8 cellular contexts compared by ENCODE assay signal in the genomic region with DNA sequence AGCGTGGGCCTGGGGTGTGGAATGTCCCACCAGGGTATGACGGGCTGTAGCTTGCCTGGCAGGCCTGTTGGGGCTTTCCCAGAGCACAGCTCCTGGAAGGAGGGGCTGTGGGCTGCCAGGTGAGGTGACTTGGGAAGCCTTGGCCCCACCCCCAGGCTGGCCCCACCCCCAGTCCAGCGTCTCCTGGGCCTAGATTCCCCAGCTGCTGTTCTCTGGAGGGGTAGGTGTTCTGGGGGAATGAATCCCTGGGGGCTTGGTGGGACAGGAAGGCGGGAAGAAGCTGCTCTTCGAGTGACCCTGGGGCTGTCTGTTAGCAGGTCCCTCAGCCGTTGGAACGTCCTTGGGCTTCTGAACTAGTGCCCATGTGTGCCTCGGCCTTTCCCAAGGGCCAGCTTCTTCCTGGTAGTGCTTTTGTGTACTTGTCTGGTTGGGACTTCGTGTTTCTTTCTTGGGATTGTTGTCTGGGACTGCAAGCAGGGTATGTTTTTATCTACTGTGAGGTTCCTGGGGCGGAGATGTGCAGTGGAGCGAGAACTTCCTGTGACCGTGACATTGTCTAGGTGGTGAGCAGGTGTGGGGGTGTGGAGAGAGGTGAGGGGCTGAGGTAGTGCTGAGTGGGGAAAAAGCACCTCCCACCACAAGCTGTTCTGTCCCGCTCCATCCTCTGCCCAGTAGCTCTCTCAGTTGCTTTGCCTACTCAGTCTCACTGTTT. TPM values are rescaled to one million over a fixed set of nuclear protein-coding genes. Genes with fewer than 3 reads are reported as not detected.
DNase-seq lines count a peak whose midpoint lies in the region; ATAC-seq and TF ChIP-seq lines count a peak whose summit lies in the region.
"Had no signal": no experiment of that assay in that cellular context is flagged by ENCODE, and none has a peak within 500 bp of the region (broad histone marks: within the 10 kb centered on the region; RNA-seq: fewer than 3 reads in every experiment).

No MANE protein-coding gene starts in this region.

- H3K4me1 ChIP-seq in IMR-90 (ENCODE audit: control insufficient read depth, insufficient read depth, low read length) = peaks cover 43% of the 10 kb centered on the region

- peak overlapping the region; percentile 71 to 85 for H4K8ac ChIP-seq in IMR-90 (ENCODE audit: low read depth in 2 of 2, low read length in 2 of 2)

- TF ChIP-seq POLR2A in IMR-90 (IDR thresholded peaks at IDR 0.05; ENCODE audit: low read depth, low read length) = no peak

- no peak overlapping the region for H3K4me3 ChIP-seq in IMR-90 (ENCODE audit: insufficient read depth, low read depth, low read length)

- no peaks in the 10 kb centered on the region for H3K27me3 ChIP-seq in IMR-90 (ENCODE audit: control insufficient read depth, insufficient read depth, low read length)
- H3K27me3 ChIP-seq: SJSA1 had no signal

- peak overlapping the region; percentile 74 for H2BK5ac ChIP-seq in IMR-90 (ENCODE audit: low read depth, low read length, poor library complexity, severe bottlenecking)

- H3K14ac ChIP-seq in IMR-90 (replicated peaks; ENCODE audit: low read depth, low read length) = peak overlapping the region; percentile 93; the same call in 1 of the 2 replicates

- H3K23ac ChIP-seq in IMR-90 (ENCODE audit: low read depth, low read length) = peak overlapping the region; percentile 62; the same call in 1 of the 2 replicates

- peak overlapping the region; percentile 96 for H2AK9ac ChIP-seq in IMR-90 (replicated peaks; ENCODE audit: low read depth, low read length, poor library complexity)

- in situ Hi-C loops in IMR-90 (cut with MboI; ENCODE audit: low sequenced_read_pairs) = no loop called here

- peaks cover 41% of the 10 kb centered on the region for H3K4me1 Mint-ChIP-seq in activated naive CD8-positive, alpha-beta T cell treated with anti-CD3 and anti-CD28 coated beads for 36 hours

- peak overlapping the region; percentile 89; the same call in 1 of the 2 replicates for H2BK120ac ChIP-seq in IMR-90 (ENCODE audit: low read depth, low read length)

- peak overlapping the region; percentile 71; the same call in 1 of the 2 replicates for H2BK20ac ChIP-seq in IMR-90 (ENCODE audit: low read depth, low read length)

- intact Hi-C loops in IMR-90 (cut with micrococcal nuclease) = no loop called here
- intact Hi-C loops in left colon (cut with DNase I, micrococcal nuclease) = loop anchor here in 1 of 2 donors (10.0 kb wide), 1 partner anchor 208 kb away; a partner anchor contains a TSS

- POLR2A ChIA-PET in IMR-90 (lab: Charles Lee; ENCODE audit: unreplicated experiment) = interaction anchor here (0.6 to 1.5 kb wide), 3 partner anchors 13 to 139 kb away, joined by 3 read pairs; a partner anchor contains a TSS

- H3K4me3 Mint-ChIP-seq in activated naive CD8-positive, alpha-beta T cell treated with anti-CD3 and anti-CD28 coated beads for 36 hours = peak overlapping the region; percentile 78

- TF ChIP-seq RAD21 in IMR-90 (IDR thresholded peaks at IDR 0.05; ENCODE audit: low read length) = no peak

- peak overlapping the region; percentile 76 for H4K91ac ChIP-seq in IMR-90 (ENCODE audit: insufficient read depth, low read depth, low read length)

- no peak for TF ChIP-seq CTCF in IMR-90 (conservative IDR thresholded peaks at IDR 0.05; ENCODE audit: low read depth, low read length)

- no peak for ATAC-seq in IMR-90 (ENCODE audit: low read depth)
- ATAC-seq in left colon = peak; percentile 62
- ATAC-seq in GM19023 (IDR thresholded peaks at IDR 0.05; ENCODE audit: unreplicated experiment) = no peak
- ATAC-seq in GM21381 (IDR thresholded peaks at IDR 0.05; ENCODE audit: unreplicated experiment) = no peak

- H3K9me3 ChIP-seq in IMR-90 (ENCODE audit: control insufficient read depth, insufficient read depth, low read length) = no peaks in the 10 kb centered on the region
- H3K9me3 ChIP-seq: SJSA1 had no signal

- peak overlapping the region; percentile 26 for H3K18ac ChIP-seq in IMR-90 (ENCODE audit: low read depth, low read length)

- H4K20me1 ChIP-seq in IMR-90 (ENCODE audit: insufficient read depth, low read length) = no peaks in the 10 kb centered on the region

- H3K27ac Mint-ChIP-seq in activated naive CD8-positive, alpha-beta T cell treated with anti-CD3 and anti-CD28 coated beads for 36 hours = peak overlapping the region; percentile 19

- BruUV-seq in IMR-90 (replicated peaks; lab: Mats Ljungman, UMichigan) = no TSS peak

- dilution Hi-C loops in IMR-90 (cut with HindIII; ENCODE audit: low sequenced_read_pairs, unreplicated experiment) = no loop called here

- H2BK15ac ChIP-seq in IMR-90 (ENCODE audit: low read depth, low read length) = peak overlapping the region; percentile 60; the same call in 1 of the 3 replicates

- CTCF ChIA-PET in IMR-90 (lab: Yijun Ruan, JAX) = interaction anchor here (1.0 to 1.5 kb wide), 4 partner anchors 31 to 61 kb away, joined by 3 to 6 read pairs (median 4); no protein-coding TSS in a partner anchor

- peak overlapping the region; percentile 36 for H3K27ac ChIP-seq in IMR-90 (ENCODE audit: insufficient read depth, low read length)
- H3K27ac ChIP-seq: SJSA1 had no signal

- 0 out of 2 replicates have a peak overlapping the region, but pooled peaks have one; percentile 26 for H3K9ac ChIP-seq in IMR-90 (ENCODE audit: low read depth, low read length)

- no peaks in the 10 kb centered on the region for H3K36me3 ChIP-seq in IMR-90 (ENCODE audit: control insufficient read depth, insufficient read depth, low read length)
- H3K36me3 ChIP-seq: SJSA1 had no signal

- peak overlapping the region; percentile 9; the same call in 1 of the 2 replicates for H4K5ac ChIP-seq in IMR-90 (ENCODE audit: low read depth, low read length)

- no peak overlapping the region for H3K56ac ChIP-seq in IMR-90 (ENCODE audit: extremely low read depth, insufficient read depth, low read length)

- H2AFZ ChIP-seq in IMR-90 (replicated peaks; ENCODE audit: low read length, poor library complexity) = peak overlapping the region; percentile 90

- peak; percentile 76 for DNase-seq in ELF-1 (ENCODE audit: low read depth, low spot score)
- no peak for DNase-seq in IMR-90
- no peak for DNase-seq in activated naive CD8-positive, alpha-beta T cell treated with anti-CD3 and anti-CD28 coated beads for 36 hours
- peak; percentile 83 to 88 for DNase-seq in left colon
- DNase-seq in superior temporal gyrus (ENCODE audit: extremely low spot score) = peak; percentile 21

- no peaks in the 10 kb centered on the region for H3K27me3 Mint-ChIP-seq in activated naive CD8-positive, alpha-beta T cell treated with anti-CD3 and anti-CD28 coated beads for 36 hours

- no peaks in the 10 kb centered on the region for H3K9me3 Mint-ChIP-seq in activated naive CD8-positive, alpha-beta T cell treated with anti-CD3 and anti-CD28 coated beads for 36 hours

- H3K9me1 ChIP-seq in IMR-90 (ENCODE audit: insufficient read depth, low read length) = peaks cover 15% of the 10 kb centered on the region

- H3K4me2 ChIP-seq in IMR-90 (ENCODE audit: low read depth, low read length) = peak overlapping the region; percentile 2; the same call in 1 of the 2 replicates

- WGBS in IMR-90 (ENCODE audit: extremely low coverage in 2 of 2, insufficient read length in 1 of 2), 2 experiments = 63% methylated on average over 3 of the region's 13 CpGs; no CpG with 5 or more reads in 1 of the 2 experiments

- peaks cover 21 to 32% of the 10 kb centered on the region in 2 experiments for H3K79me1 ChIP-seq in IMR-90 (ENCODE audit: low read depth in 1 of 2, low read length in 2 of 2)

- peak overlapping the region; percentile 69 for H2AK5ac ChIP-seq in IMR-90 (ENCODE audit: low read depth, low read length)

- peak overlapping the region; percentile 91 for H3K4ac ChIP-seq in IMR-90 (ENCODE audit: low read depth, low read length)

- H3K36me3 Mint-ChIP-seq in activated naive CD8-positive, alpha-beta T cell treated with anti-CD3 and anti-CD28 coated beads for 36 hours = no peaks in the 10 kb centered on the region

TF ChIP-seq in IMR-90, 13 proteins besides CTCF, POLR2A, EP300 and RAD21 (continues in another document):
- no peak for TF ChIP-seq SMC3 (IDR thresholded peaks at IDR 0.05; ENCODE audit: low read depth, low read length)
- no peak for TF ChIP-seq RFX5 (IDR thresholded peaks at IDR 0.05; ENCODE audit: low read depth, low read length)
- TF ChIP-seq NFE2L2 (IDR thresholded peaks at IDR 0.05; ENCODE audit: low read depth, low read length) = no peak
- no peak for TF ChIP-seq MAZ (IDR thresholded peaks at IDR 0.05; ENCODE audit: borderline replicate concordance, low read depth, low read length)

RNA-seq across cellular contexts. Expression of a gene that starts 1.4 kb away (rescaled TPM):
- total RNA-seq in IMR-90 (2012; rRNA removed) (5.6 and 6.7 TPM in 2 replicates), left colon (100 to 1,000 TPM; 297 to 333 TPM)
- 17.8 and 19.6 TPM in 2 replicates for polyA plus RNA-seq in IMR-90 (2012; rRNA removed)
- 15.6 and 26.4 TPM in 2 replicates for polyA plus RNA-seq in IMR-90 (2012; cell fraction: cytosol; rRNA removed)
- 56.9 and 61.7 TPM in 2 replicates for polyA plus RNA-seq in IMR-90 (2012; cell fraction: nucleus; rRNA removed; ENCODE audit: low replicate concordance)
- 10 to 100 TPM; 12.0 to 13.7 TPM for total RNA-seq in activated naive CD8-positive, alpha-beta T cell treated with anti-CD3 and anti-CD28 coated beads for 36 hours

RNA-seq across cellular contexts. Expression of a gene that starts 25.1 kb away (rescaled TPM):
- total RNA-seq in IMR-90 (2012; rRNA removed) (6.9 and 13.4 TPM in 2 replicates), left colon (10 to 100 TPM; 18.3 to 34.4 TPM)
- 29.5 and 30.8 TPM in 2 replicates for polyA plus RNA-seq in IMR-90 (2012; rRNA removed)
- polyA plus RNA-seq in IMR-90 (2012; cell fraction: cytosol; rRNA removed) = 19.0 and 20.5 TPM in 2 replicates
- polyA plus RNA-seq in IMR-90 (2012; cell fraction: nucleus; rRNA removed; ENCODE audit: low replicate concordance) = 90.6 and 118 TPM in 2 replicates
- 10 to 100 TPM; 44.5 to 46.4 TPM for total RNA-seq in activated naive CD8-positive, alpha-beta T cell treated with anti-CD3 and anti-CD28 coated beads for 36 hours

RNA-seq across cellular contexts. Expression of a gene that starts 31.1 kb away (rescaled TPM):
- total RNA-seq in IMR-90 (2012; rRNA removed) = 6.9 and 7.2 TPM in 2 replicates
- polyA plus RNA-seq in IMR-90 (2012; rRNA removed) = 13.3 and 14.0 TPM in 2 replicates
- 5.5 and 6.7 TPM in 2 replicates for polyA plus RNA-seq in IMR-90 (2012; cell fraction: cytosol; rRNA removed)
- 98.4 and 123 TPM in 2 replicates for polyA plus RNA-seq in IMR-90 (2012; cell fraction: nucleus; rRNA removed; ENCODE audit: low replicate concordance)
- total RNA-seq in activated naive CD8-positive, alpha-beta T cell treated with anti-CD3 and anti-CD28 coated beads for 36 hours = 10 to 100 TPM; 79.5 to 80.9 TPM
- 10 to 100 TPM; 17.7 to 34.8 TPM for total RNA-seq in left colon

RNA-seq across cellular contexts. Expression of a gene that starts 49.0 kb away (rescaled TPM):
- total RNA-seq in IMR-90 (2012; rRNA removed) = not detected in 2 replicates
- not detected in 2 replicates for polyA plus RNA-seq in IMR-90 (2012; rRNA removed)
- polyA plus RNA-seq in IMR-90 (2012; cell fraction: cytosol; rRNA removed) = not detected in 2 replicates
- not detected in 2 replicates for polyA plus RNA-seq in IMR-90 (2012; cell fraction: nucleus; rRNA removed; ENCODE audit: low replicate concordance)
- not detected for total RNA-seq in activated naive CD8-positive, alpha-beta T cell treated with anti-CD3 and anti-CD28 coated beads for 36 hours
- total RNA-seq in left colon = not detected
- total RNA-seq: SJSA1 had no signal

RNA-seq across cellular contexts. Expression of a gene that starts 57.9 kb away (rescaled TPM):
- total RNA-seq in IMR-90 (2012; rRNA removed) (not detected in 2 replicates), left colon (not detected)
- polyA plus RNA-seq in IMR-90 (2012; rRNA removed) = not detected in 2 replicates
- polyA plus RNA-seq in IMR-90 (2012; cell fraction: cytosol; rRNA removed) = not detected in 2 replicates
- not detected in 2 replicates for polyA plus RNA-seq in IMR-90 (2012; cell fraction: nucleus; rRNA removed; ENCODE audit: low replicate concordance)
- not detected for total RNA-seq in activated naive CD8-positive, alpha-beta T cell treated with anti-CD3 and anti-CD28 coated beads for 36 hours
- total RNA-seq: SJSA1 had no signal

Comparison
In these comparisons a context has a peak if more than half of its experiments do, and no peak if none do; other contexts are left out.
1. DNase-seq: peak in ELF-1 (single experiment), left colon (2 of 2) and superior temporal gyrus (single experiment); none in IMR-90 (single experiment) and activated naive CD8-positive, alpha-beta T cell treated with anti-CD3 and anti-CD28 coated beads for 36 hours (single experiment).
2. RNA of a gene that starts 1.4 kb away (total RNA-seq): 297 to 333 TPM in left colon; 12.0 to 13.7 TPM in activated naive CD8-positive, alpha-beta T cell treated with anti-CD3 and anti-CD28 coated beads for 36 hours and 5.6 to 6.7 TPM in IMR-90; every median in the first group is over 10 times any median in the second.